In the genomic region with DNA sequence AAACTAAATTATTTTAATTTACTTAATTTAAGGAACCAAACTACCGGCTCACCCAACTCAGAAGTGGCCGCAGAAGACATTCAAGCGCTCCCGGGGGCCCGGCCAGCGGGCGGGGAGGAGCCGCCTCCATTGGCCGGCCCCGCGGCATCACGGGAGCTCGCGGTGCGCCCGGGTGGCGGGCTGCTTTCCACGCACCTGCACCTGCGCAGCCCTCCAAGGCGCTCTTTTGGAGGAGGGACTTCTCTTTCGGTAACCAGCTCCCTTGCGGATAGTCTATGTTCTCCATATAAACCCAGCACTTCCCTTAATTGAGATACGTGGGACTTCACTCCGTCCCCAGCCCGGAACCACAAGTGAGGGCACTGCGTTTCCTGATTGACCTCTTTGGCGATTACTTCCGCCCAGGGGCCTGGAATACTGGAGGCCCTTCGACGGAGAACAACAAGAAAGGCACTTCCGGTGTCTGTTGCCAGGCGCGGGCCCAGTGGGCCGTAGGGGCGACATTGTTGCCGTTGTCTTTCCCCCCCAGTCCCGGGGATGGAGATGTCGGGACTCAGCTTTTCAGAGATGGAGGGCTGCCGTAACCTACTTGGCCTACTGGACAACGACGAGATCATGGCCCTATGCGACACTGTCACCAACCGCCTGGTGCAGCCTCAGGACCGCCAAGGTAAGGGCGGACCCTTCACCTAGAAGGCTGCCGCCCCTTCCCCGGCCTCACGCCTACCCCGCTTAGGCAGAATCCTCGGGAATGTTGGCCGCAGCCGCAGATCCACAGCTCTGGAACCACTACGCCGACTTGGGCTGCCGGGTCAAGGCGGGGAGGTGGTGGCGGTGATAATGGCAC, we compare ENCODE assay signal across 8 cellular contexts. TPM values are rescaled to one million over a fixed set of nuclear protein-coding genes. Genes with fewer than 3 reads are reported as not detected.
DNase-seq lines count a peak whose midpoint lies in the region; ATAC-seq lines count a peak whose summit lies in the region.

A gene (plus strand): TSS at position 444 of the 847 bp plus-strand sequence. CDS start 94 bp downstream, at position 538.

- peaks cover 29 to 51% (median 36%) of the 10 kb centered on the region in 10 experiments for H3K4me1 ChIP-seq in BLaER1 treated with 17β-estradiol and CSF1 and Interleukin-3, amounts not matched to agents 10 nM and 100 nM

- peaks cover 16 to 19% (median 18%) of the 10 kb centered on the region in 11 experiments for H3K36me3 ChIP-seq in BLaER1 treated with 17β-estradiol and CSF1 and Interleukin-3, amounts not matched to agents 10 nM and 100 nM

- H3K27me3 ChIP-seq in BLaER1 treated with 17β-estradiol and CSF1 and Interleukin-3, amounts not matched to agents 10 nM and 100 nM = no peaks in the 10 kb centered on the region

- H3K4me2 ChIP-seq in BLaER1 treated with 17β-estradiol and CSF1 and Interleukin-3, amounts not matched to agents 10 nM and 100 nM = peak within 1 kb of the TSS; percentile 79 to 99 (median 92)

- peak within 1 kb of the TSS; percentile 93 for H3K4me3 Mint-ChIP-seq in activated CD4-positive, alpha-beta T cell treated with anti-CD3 and anti-CD28 coated beads, Interleukin-2, amount 10 ng/mL, durations not matched to agents 7 days and 5 days

- peaks cover 25% of the 10 kb centered on the region for H3K36me3 Mint-ChIP-seq in activated CD4-positive, alpha-beta T cell treated with anti-CD3 and anti-CD28 coated beads, Interleukin-2, amount 10 ng/mL, durations not matched to agents 7 days and 5 days (ENCODE audit: low read depth)

- DNase-seq in NCI-H526 (lab: John Stamatoyannopoulos, UW) (peak; percentile 91), dedifferentiated amniotic fluid mesenchymal stem cell (ENCODE audit: extremely low spot score) (peak; percentile 92), left lobe of liver (ENCODE audit: low spot score) (peak; percentile 90)
- peak; percentile 84 for DNase-seq in activated CD4-positive, alpha-beta T cell treated with anti-CD3 and anti-CD28 coated beads, Interleukin-2, amount 10 ng/mL, durations not matched to agents 7 days and 5 days
- DNase-seq in stimulated activated CD4-positive, alpha-beta T cell treated with anti-CD3 and anti-CD28 coated beads, Interleukin-2, amount 100 ng/mL, for 24 hours = peak; percentile 76 to 80

- POLR2A ChIA-PET in activated CD4-positive, alpha-beta T cell treated with anti-CD3 and anti-CD28 coated beads, Interleukin-2, amount 10 ng/mL, durations not matched to agents 7 days and 5 days (lab: Charles Lee) = interaction anchor here (0.8 to 1.1 kb wide), 2 partner anchors 91 to 880 kb away, joined by 3 to 4 read pairs; no protein-coding TSS in a partner anchor

- no peaks in the 10 kb centered on the region for H3K27me3 Mint-ChIP-seq in activated CD4-positive, alpha-beta T cell treated with anti-CD3 and anti-CD28 coated beads, Interleukin-2, amount 10 ng/mL, durations not matched to agents 7 days and 5 days

- peak; percentile 78 for ATAC-seq in GM19328 (IDR thresholded peaks at IDR 0.05; ENCODE audit: unreplicated experiment)
- ATAC-seq in HG03469 (IDR thresholded peaks at IDR 0.05; ENCODE audit: unreplicated experiment) = peak; percentile 69
- ATAC-seq in left lobe of liver = peak; percentile 95

- no peaks in the 10 kb centered on the region for H3K9me3 Mint-ChIP-seq in activated CD4-positive, alpha-beta T cell treated with anti-CD3 and anti-CD28 coated beads, Interleukin-2, amount 10 ng/mL, durations not matched to agents 7 days and 5 days

- peaks cover 7 to 35% (median 22%) of the 10 kb centered on the region in 11 experiments; a peak in 17 of 22 replicates for H4K20me1 ChIP-seq in BLaER1 treated with 17β-estradiol and CSF1 and Interleukin-3, amounts not matched to agents 10 nM and 100 nM

- peak within 1 kb of the TSS; percentile 86 to 98 (median 94) for H3K9ac ChIP-seq in BLaER1 treated with 17β-estradiol and CSF1 and Interleukin-3, amounts not matched to agents 10 nM and 100 nM

- no peaks in the 10 kb centered on the region; a peak in 1 of 22 replicates for H3K9me3 ChIP-seq in BLaER1 treated with 17β-estradiol and CSF1 and Interleukin-3, amounts not matched to agents 10 nM and 100 nM (replicated peaks in 1 of 11)

- peak within 1 kb of the TSS; percentile 99 for H3K27ac Mint-ChIP-seq in activated CD4-positive, alpha-beta T cell treated with anti-CD3 and anti-CD28 coated beads, Interleukin-2, amount 10 ng/mL, durations not matched to agents 7 days and 5 days

- H3K4me1 Mint-ChIP-seq in activated CD4-positive, alpha-beta T cell treated with anti-CD3 and anti-CD28 coated beads, Interleukin-2, amount 10 ng/mL, durations not matched to agents 7 days and 5 days = peaks cover 44% of the 10 kb centered on the region

- peak within 1 kb of the TSS; percentile 84 to 97 (median 94) for H3K27ac ChIP-seq in BLaER1 treated with 17β-estradiol and CSF1 and Interleukin-3, amounts not matched to agents 10 nM and 100 nM

- CTCF ChIA-PET in activated CD4-positive, alpha-beta T cell treated with anti-CD3 and anti-CD28 coated beads, Interleukin-2, amount 10 ng/mL, durations not matched to agents 7 days and 5 days (lab: Charles Lee) = interaction anchor here (0.8 to 1.2 kb wide), 3 partner anchors 17 to 91 kb away, joined by 3 to 4 read pairs (median 4); no protein-coding TSS in a partner anchor

- peak within 1 kb of the TSS; percentile 75 to 97 (median 90) for H3K4me3 ChIP-seq in BLaER1 treated with 17β-estradiol and CSF1 and Interleukin-3, amounts not matched to agents 10 nM and 100 nM

RNA-seq across cellular contexts. Expression of the gene that starts here (rescaled TPM):
- total RNA-seq in activated CD4-positive, alpha-beta T cell treated with anti-CD3 and anti-CD28 coated beads, Interleukin-2, amount 10 ng/mL, durations not matched to agents 7 days and 5 days = 10 to 100 TPM; 30.5 to 40.1 TPM
- 7.0 TPM for total RNA-seq in left lobe of liver

Comparison
In these comparisons a context has a peak if more than half of its experiments do, and no peak if none do; other contexts are left out.
1. Peak in every context shown above with its lines: DNase-seq, ATAC-seq, H3K4me3 ChIP-seq and H3K27ac ChIP-seq.